In genomic region chr16:85557083-85557975, GRCh38 we compare ENCODE assay signal across 1 cellular context.
A peak's percentile ranks its signal among the peaks of the same experiment; 100 is the strongest.
TF ChIP-seq lines count a peak whose summit lies in the region.

No MANE protein-coding gene starts in this region.

TF ChIP-seq in HepG2, 621 proteins besides CTCF, POLR2A, EP300 and RAD21 (continued from another document):
- peak; percentile 68 for TF ChIP-seq ZNF687 (CRISPR knock-in tag; IDR thresholded peaks at IDR 0.05)
- no peak for TF ChIP-seq NONO (IDR thresholded peaks at IDR 0.05)
- TF ChIP-seq NONO (CRISPR knock-in tag; conservative IDR thresholded peaks at IDR 0.05): peak; percentile 49; the same call in 1 of the 2 replicates
- no peak for TF ChIP-seq ZFP37 (CRISPR knock-in tag; IDR thresholded peaks at IDR 0.05; ENCODE audit: borderline replicate concordance)
- no peak for TF ChIP-seq NFATC3 (CRISPR knock-in tag; IDR thresholded peaks at IDR 0.05)
- TF ChIP-seq ETV6 (CRISPR knock-in tag; conservative IDR thresholded peaks at IDR 0.05): no peak
- TF ChIP-seq MTF2 (CRISPR knock-in tag; IDR thresholded peaks at IDR 0.05; ENCODE audit: borderline replicate concordance): no peak
- TF ChIP-seq TSC22D2 (CRISPR knock-in tag; IDR thresholded peaks at IDR 0.05; ENCODE audit: borderline replicate concordance): 0 out of 2 replicates have a peak, but pooled peaks have one; percentile 20
- peak; percentile 10; the same call in 1 of the 2 replicates for TF ChIP-seq ZNF503 (CRISPR knock-in tag; IDR thresholded peaks at IDR 0.05)
- peak; percentile 63 for TF ChIP-seq ARID4A (CRISPR knock-in tag; IDR thresholded peaks at IDR 0.05; ENCODE audit: borderline replicate concordance)
- TF ChIP-seq MBNL3 (CRISPR knock-in tag; conservative IDR thresholded peaks at IDR 0.05): no peak
- TF ChIP-seq HOXA3 (CRISPR knock-in tag; IDR thresholded peaks at IDR 0.05): 0 out of 2 replicates have a peak, but pooled peaks have one; percentile 4
- TF ChIP-seq ZNF430 (CRISPR knock-in tag; IDR thresholded peaks at IDR 0.05): peak; percentile 20
- TF ChIP-seq MXI1 (IDR thresholded peaks at IDR 0.05; ENCODE audit: borderline replicate concordance, low read depth, low read length): peak; percentile 7; the same call in 1 of the 3 replicates
- peak; percentile 66; the same call in 1 of the 2 replicates for TF ChIP-seq PHF8 (CRISPR knock-in tag; IDR thresholded peaks at IDR 0.05)
- TF ChIP-seq ELF3 (CRISPR knock-in tag; IDR thresholded peaks at IDR 0.05): no peak
- TF ChIP-seq MYPOP (CRISPR knock-in tag; IDR thresholded peaks at IDR 0.05): peak; percentile 23; the same call in 1 of the 2 replicates
- no peak for TF ChIP-seq BHLHE40 (IDR thresholded peaks at IDR 0.05; ENCODE audit: low read length)
- no peak for TF ChIP-seq ZBTB49 (CRISPR knock-in tag; IDR thresholded peaks at IDR 0.05; ENCODE audit: borderline replicate concordance)
- peak; percentile 74; the same call in 1 of the 2 replicates for TF ChIP-seq PHF21A (CRISPR knock-in tag; IDR thresholded peaks at IDR 0.05)
- TF ChIP-seq TEAD2 (CRISPR knock-in tag; IDR thresholded peaks at IDR 0.05): no peak
- TF ChIP-seq ZNF414 (CRISPR knock-in tag; IDR thresholded peaks at IDR 0.05): peak; percentile 58; the same call in 1 of the 2 replicates
- peak; percentile 70 for TF ChIP-seq THRA (CRISPR knock-in tag; IDR thresholded peaks at IDR 0.05; ENCODE audit: borderline replicate concordance)
